Comparison of ENCODE assay signal across 16 cellular contexts in genomic region chr12:131115766-131116165, GRCh38.
"Had no signal": no experiment of that assay in that cellular context is flagged by ENCODE, and none has a peak within 500 bp of the region (broad histone marks: within the 10 kb centered on the region; RNA-seq: fewer than 3 reads in every experiment).

No MANE protein-coding gene starts in this region.

- H3K4me1 Mint-ChIP-seq: activated B cell treated with CpG ODN at 0.5 μM for 24 hours; activated naive CD8-positive, alpha-beta T cell treated with anti-CD3 and anti-CD28 coated beads, Interleukin-2, amount 10 ng/mL, durations not matched to agents 7 days and 5 days; naive thymus-derived CD4-positive, alpha-beta T cell; T-cell had no signal

- H3K9me3 ChIP-seq: gastroesophageal sphincter, heart left ventricle, SK-N-SH, upper lobe of left lung had no signal

- H3K27ac Mint-ChIP-seq: activated B cell treated with CpG ODN at 0.5 μM for 24 hours; activated CD4-positive, alpha-beta T cell treated with anti-CD3 and anti-CD28 coated beads, Interleukin-2, amount 10 ng/mL, durations not matched to agents 24 days and 14 days; activated CD8-positive, alpha-beta T cell treated with anti-CD3 and anti-CD28 coated beads for 36 hours; activated naive CD8-positive, alpha-beta T cell treated with anti-CD3 and anti-CD28 coated beads, Interleukin-2, amount 10 ng/mL, durations not matched to agents 7 days and 5 days; activated T-helper 17 cell treated with anti-CD3 and anti-CD28 coated beads, Interleukin-2, amount 50 U/mL, for 72 hours; dendritic cell treated with granulocyte-macrophage colony-stimulating factor and Interleukin-4, amounts not matched to agents 40 ng/mL and 50 ng/mL, for 4 days; naive thymus-derived CD4-positive, alpha-beta T cell; T-cell had no signal

- DNase-seq: activated B cell treated with CpG ODN at 0.5 μM for 24 hours; activated CD4-positive, alpha-beta T cell treated with anti-CD3 and anti-CD28 coated beads, Interleukin-2, amount 10 ng/mL, durations not matched to agents 24 days and 14 days; activated CD8-positive, alpha-beta T cell treated with anti-CD3 and anti-CD28 coated beads for 36 hours; activated naive CD4-positive, alpha-beta T cell treated with Interleukin-2 at 50 U/mL for 16 hours; activated naive CD8-positive, alpha-beta T cell treated with anti-CD3 and anti-CD28 coated beads, Interleukin-2, amount 10 ng/mL, durations not matched to agents 7 days and 5 days; effector CD8-positive, alpha-beta T cell; naive thymus-derived CD4-positive, alpha-beta T cell; stimulated activated naive CD8-positive, alpha-beta T cell treated with anti-CD3 and anti-CD28 coated beads, Interleukin-15, Interleukin-2, amounts not matched to agents 100 U/mL and 50 U/mL, for 24 hours; T-cell had no signal

- H3K27me3 ChIP-seq: gastroesophageal sphincter, heart left ventricle, upper lobe of left lung had no signal

- H3K36me3 Mint-ChIP-seq: activated naive CD8-positive, alpha-beta T cell treated with anti-CD3 and anti-CD28 coated beads, Interleukin-2, amount 10 ng/mL, durations not matched to agents 7 days and 5 days; naive thymus-derived CD4-positive, alpha-beta T cell; T-cell had no signal

- ATAC-seq: activated CD8-positive, alpha-beta T cell treated with anti-CD3 and anti-CD28 coated beads for 36 hours; activated T-helper 17 cell treated with anti-CD3 and anti-CD28 coated beads, Interleukin-2, amount 50 U/mL, for 72 hours; esophagus mucosa; naive thymus-derived CD4-positive, alpha-beta T cell; stimulated activated naive CD8-positive, alpha-beta T cell treated with anti-CD3 and anti-CD28 coated beads, Interleukin-15, Interleukin-2, amounts not matched to agents 100 U/mL and 50 U/mL, for 24 hours; T-cell had no signal

- H3K4me3 ChIP-seq: gastroesophageal sphincter, heart left ventricle, upper lobe of left lung had no signal

- H3K4me3 Mint-ChIP-seq: activated B cell treated with CpG ODN at 0.5 μM for 24 hours; activated CD4-positive, alpha-beta T cell treated with anti-CD3 and anti-CD28 coated beads, Interleukin-2, amount 10 ng/mL, durations not matched to agents 24 days and 14 days; activated CD8-positive, alpha-beta T cell treated with anti-CD3 and anti-CD28 coated beads for 36 hours; activated naive CD8-positive, alpha-beta T cell treated with anti-CD3 and anti-CD28 coated beads, Interleukin-2, amount 10 ng/mL, durations not matched to agents 7 days and 5 days; activated T-helper 17 cell treated with anti-CD3 and anti-CD28 coated beads, Interleukin-2, amount 50 U/mL, for 72 hours; dendritic cell treated with granulocyte-macrophage colony-stimulating factor and Interleukin-4, amounts not matched to agents 40 ng/mL and 50 ng/mL, for 4 days; naive thymus-derived CD4-positive, alpha-beta T cell; T-cell had no signal

- H3K27ac ChIP-seq: upper lobe of left lung had no signal

- H3K9me3 Mint-ChIP-seq: activated B cell treated with CpG ODN at 0.5 μM for 24 hours; activated CD4-positive, alpha-beta T cell treated with anti-CD3 and anti-CD28 coated beads, Interleukin-2, amount 10 ng/mL, durations not matched to agents 24 days and 14 days; activated CD8-positive, alpha-beta T cell treated with anti-CD3 and anti-CD28 coated beads for 36 hours; activated naive CD8-positive, alpha-beta T cell treated with anti-CD3 and anti-CD28 coated beads, Interleukin-2, amount 10 ng/mL, durations not matched to agents 7 days and 5 days; activated T-helper 17 cell treated with anti-CD3 and anti-CD28 coated beads, Interleukin-2, amount 50 U/mL, for 72 hours; dendritic cell treated with granulocyte-macrophage colony-stimulating factor and Interleukin-4, amounts not matched to agents 40 ng/mL and 50 ng/mL, for 4 days; naive thymus-derived CD4-positive, alpha-beta T cell; T-cell had no signal

- H3K27me3 Mint-ChIP-seq: activated CD8-positive, alpha-beta T cell treated with anti-CD3 and anti-CD28 coated beads for 36 hours had no signal
